ENCODE assay signal across 8 cellular contexts in the genomic region with DNA sequence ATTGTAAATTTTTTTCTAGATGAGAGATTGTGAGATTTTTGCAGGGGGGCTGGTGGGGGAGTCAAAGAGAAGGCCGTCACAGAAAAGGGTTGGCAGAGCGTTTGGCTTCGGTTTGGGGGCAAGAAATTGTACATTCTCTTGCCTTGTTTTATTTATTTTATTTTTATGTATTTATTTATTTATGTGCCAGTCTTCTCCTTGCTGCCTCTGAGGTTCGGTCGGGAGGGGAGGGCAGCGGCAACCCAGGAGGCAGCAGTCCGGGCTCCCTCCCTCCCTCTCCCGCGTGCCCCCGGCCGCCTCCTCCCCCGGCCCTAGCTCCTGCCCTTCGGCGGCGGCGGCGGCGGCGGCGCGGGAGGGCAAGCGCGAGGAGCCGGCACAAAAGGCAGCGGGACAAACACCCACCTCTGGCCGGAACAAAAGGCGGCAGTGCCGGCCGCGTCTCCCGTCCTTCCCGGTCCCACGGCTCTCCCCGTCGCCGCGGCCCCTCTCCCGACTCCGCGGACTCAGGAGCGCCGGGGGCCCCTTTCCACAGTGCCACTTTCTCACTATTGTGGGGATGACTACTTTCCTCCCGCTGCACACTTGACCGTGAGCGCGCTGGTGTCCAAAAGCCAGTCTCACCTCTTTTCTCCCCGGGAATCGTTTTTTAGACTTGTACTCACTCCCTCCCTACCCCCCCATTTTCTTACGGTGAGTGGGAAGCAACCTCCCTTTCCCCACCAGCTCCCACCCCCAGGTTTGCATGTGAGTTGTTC. TPM values are rescaled to one million over a fixed set of nuclear protein-coding genes. Genes with fewer than 3 reads are reported as not detected.
DNase-seq lines count a peak whose midpoint lies in the region; ATAC-seq and TF ChIP-seq lines count a peak whose summit lies in the region.

No MANE protein-coding gene starts in this region.

- TF ChIP-seq CTCF in NB4 (IDR thresholded peaks at IDR 0.05; ENCODE audit: low read depth, low read length) (no peak), breast epithelium (IDR thresholded peaks at IDR 0.05) (no peak)

- peak overlapping the region; percentile 63 to 73 for H3K27ac ChIP-seq in breast epithelium

- no peaks in the 10 kb centered on the region for H3K36me3 ChIP-seq in breast epithelium

- CTCF ChIA-PET in activated CD8-positive, alpha-beta memory T cell treated with anti-CD3 and anti-CD28 coated beads, Interleukin-2, amount 10 ng/mL, durations not matched to agents 7 days and 5 days (lab: Charles Lee): interaction anchor here (2.2 kb wide), 1 partner anchor 29 kb away, joined by 4 read pairs; no protein-coding TSS in a partner anchor

- intact Hi-C loops in breast epithelium (cut with DNase I; ENCODE audit: low total_unique reads): no loop called here

- DNase-seq in Daoy (ENCODE audit: low read depth) (peak; percentile 53), NB4 (ENCODE audit: low read depth) (peak; percentile 81), breast epithelium (ENCODE audit: low spot score in 2 of 2) (no peak), SIG-M5 treated with dmso at 0.1 percent for 504 hours (lab: John Stamatoyannopoulos, UW; ENCODE audit: unreplicated experiment) (no peak), NCI-H1694 treated with DMSO at 0.1 percent for 48 hours (lab: John Stamatoyannopoulos, UW) (no peak), NCI-H226 (no peak)
- DNase-seq in activated CD8-positive, alpha-beta memory T cell treated with anti-CD3 and anti-CD28 coated beads, Interleukin-2, amount 10 ng/mL, durations not matched to agents 7 days and 5 days: no peak

- H3K27ac Mint-ChIP-seq in activated CD8-positive, alpha-beta memory T cell treated with anti-CD3 and anti-CD28 coated beads, Interleukin-2, amount 10 ng/mL, durations not matched to agents 7 days and 5 days: no peak overlapping the region

- H3K36me3 Mint-ChIP-seq in activated CD8-positive, alpha-beta memory T cell treated with anti-CD3 and anti-CD28 coated beads, Interleukin-2, amount 10 ng/mL, durations not matched to agents 7 days and 5 days: no peaks in the 10 kb centered on the region

- H3K27me3 ChIP-seq in breast epithelium (peaks cover 0 to 4% of the 10 kb centered on the region in 2 donors), mononuclear cell (ENCODE audit: insufficient read depth, low read length) (peaks cover 16% of the 10 kb centered on the region)

- H3K4me3 ChIP-seq in NB4 (ENCODE audit: low read depth, low read length): peak overlapping the region; percentile 99
- peak overlapping the region; percentile 42 to 78 (median 73) for H3K4me3 ChIP-seq in breast epithelium
- peak overlapping the region; percentile 83 for H3K4me3 ChIP-seq in mononuclear cell (ENCODE audit: low read length)

- no peak overlapping the region for H3K4me3 Mint-ChIP-seq in activated CD8-positive, alpha-beta memory T cell treated with anti-CD3 and anti-CD28 coated beads, Interleukin-2, amount 10 ng/mL, durations not matched to agents 7 days and 5 days

- peaks cover 36% of the 10 kb centered on the region for H3K4me1 Mint-ChIP-seq in activated CD8-positive, alpha-beta memory T cell treated with anti-CD3 and anti-CD28 coated beads, Interleukin-2, amount 10 ng/mL, durations not matched to agents 7 days and 5 days

- ATAC-seq in activated CD8-positive, alpha-beta memory T cell treated with anti-CD3 and anti-CD28 coated beads, Interleukin-2, amount 10 ng/mL, durations not matched to agents 7 days and 5 days: no peak

- no peaks in the 10 kb centered on the region for H3K9me3 Mint-ChIP-seq in activated CD8-positive, alpha-beta memory T cell treated with anti-CD3 and anti-CD28 coated beads, Interleukin-2, amount 10 ng/mL, durations not matched to agents 7 days and 5 days (ENCODE audit: low read depth)

- H3K4me1 ChIP-seq in breast epithelium: no peaks in the 10 kb centered on the region
- H3K4me1 ChIP-seq in mononuclear cell (ENCODE audit: insufficient read depth, low read length): peaks cover 68% of the 10 kb centered on the region

- TF ChIP-seq POLR2A in NB4 (IDR thresholded peaks at IDR 0.05; ENCODE audit: extremely low read depth, insufficient read length) (no peak), breast epithelium (IDR thresholded peaks at IDR 0.05) (no peak)

- peaks cover 90% of the 10 kb centered on the region for H3K27me3 Mint-ChIP-seq in activated CD8-positive, alpha-beta memory T cell treated with anti-CD3 and anti-CD28 coated beads, Interleukin-2, amount 10 ng/mL, durations not matched to agents 7 days and 5 days

- no peaks in the 10 kb centered on the region for H3K9me3 ChIP-seq in breast epithelium
- no peaks in the 10 kb centered on the region for H3K9me3 ChIP-seq in mononuclear cell (ENCODE audit: low read depth, low read length)

RNA-seq across cellular contexts. Expression of gene BCL11A, which starts 1.2 kb away (rescaled TPM):
- 4.5 and 7.8 TPM in 2 replicates for total RNA-seq in Daoy (2014; rRNA removed; shearing (Covaris generic))
- total RNA-seq in breast epithelium: 10 to 100 TPM in 1 of 3 donors, 1 to 10 TPM in 1, under 1 TPM in 1; 0.64 to 13.5 (median 6.2) TPM
- 11.2 TPM for total RNA-seq in mononuclear cell
- total RNA-seq in activated CD8-positive, alpha-beta memory T cell treated with anti-CD3 and anti-CD28 coated beads, Interleukin-2, amount 10 ng/mL, durations not matched to agents 7 days and 5 days: not detected

Comparison
In these comparisons a context has a peak if more than half of its experiments do, and no peak if none do; other contexts are left out.
1. DNase-seq: peak in Daoy (single experiment) and NB4 (single experiment); none in breast epithelium (0 of 2), SIG-M5 treated with dmso at 0.1 percent for 504 hours (single experiment), activated CD8-positive, alpha-beta memory T cell treated with anti-CD3 and anti-CD28 coated beads, Interleukin-2, amount 10 ng/mL, durations not matched to agents 7 days and 5 days (single experiment), NCI-H1694 treated with DMSO at 0.1 percent for 48 hours (single experiment) and NCI-H226 (single experiment).
2. Peak in every context shown above with its lines, with median percentiles within 50 percentile points of each other: H3K4me3 ChIP-seq.